ENCODE assay signal across 1 cellular context in genomic region chr16:49348408-49349176, GRCh38.
TF ChIP-seq lines count a peak whose summit lies in the region.

No MANE protein-coding gene starts in this region.

TF ChIP-seq in HEK293, 187 proteins besides CTCF, POLR2A, EP300 and RAD21 (continued from another document):
- TF ChIP-seq ZNF18 (tag by site-specific recombination; IDR thresholded peaks at IDR 0.05) = no peak
- TF ChIP-seq ZNF19 (tag by site-specific recombination; IDR thresholded peaks at IDR 0.05; ENCODE audit: low read depth) = no peak
- no peak for TF ChIP-seq ZNF670 (tag by site-specific recombination; IDR thresholded peaks at IDR 0.05; ENCODE audit: low read depth)
- no peak for TF ChIP-seq ZFHX2 (tag by site-specific recombination; conservative IDR thresholded peaks at IDR 0.05)
- TF ChIP-seq ZNF600 (tag by site-specific recombination; IDR thresholded peaks at IDR 0.05) = no peak
- TF ChIP-seq ZNF138 (tag by site-specific recombination; IDR thresholded peaks at IDR 0.05; ENCODE audit: borderline replicate concordance) = no peak
- no peak for TF ChIP-seq ZSCAN18 (tag by site-specific recombination; IDR thresholded peaks at IDR 0.05)
- TF ChIP-seq ZBTB48 (tag by site-specific recombination; IDR thresholded peaks at IDR 0.05) = no peak
- no peak for TF ChIP-seq BCL11B (tag by site-specific recombination; IDR thresholded peaks at IDR 0.05; ENCODE audit: low read depth)
- TF ChIP-seq ZBTB6 (tag by site-specific recombination; IDR thresholded peaks at IDR 0.05) = no peak
- TF ChIP-seq HOXC10 (CRISPR knock-in tag; IDR thresholded peaks at IDR 0.05) = no peak
- no peak for TF ChIP-seq ZNF48 (tag by site-specific recombination; IDR thresholded peaks at IDR 0.05)
- no peak for TF ChIP-seq EGR2 (tag by site-specific recombination; IDR thresholded peaks at IDR 0.05; ENCODE audit: low read depth)
- no peak for TF ChIP-seq ZNF645 (tag by site-specific recombination; IDR thresholded peaks at IDR 0.05)
- no peak for TF ChIP-seq MZF1 (tag by site-specific recombination; IDR thresholded peaks at IDR 0.05; ENCODE audit: borderline replicate concordance)
